ENCODE assay signal across 8 cellular contexts in the genomic region with DNA sequence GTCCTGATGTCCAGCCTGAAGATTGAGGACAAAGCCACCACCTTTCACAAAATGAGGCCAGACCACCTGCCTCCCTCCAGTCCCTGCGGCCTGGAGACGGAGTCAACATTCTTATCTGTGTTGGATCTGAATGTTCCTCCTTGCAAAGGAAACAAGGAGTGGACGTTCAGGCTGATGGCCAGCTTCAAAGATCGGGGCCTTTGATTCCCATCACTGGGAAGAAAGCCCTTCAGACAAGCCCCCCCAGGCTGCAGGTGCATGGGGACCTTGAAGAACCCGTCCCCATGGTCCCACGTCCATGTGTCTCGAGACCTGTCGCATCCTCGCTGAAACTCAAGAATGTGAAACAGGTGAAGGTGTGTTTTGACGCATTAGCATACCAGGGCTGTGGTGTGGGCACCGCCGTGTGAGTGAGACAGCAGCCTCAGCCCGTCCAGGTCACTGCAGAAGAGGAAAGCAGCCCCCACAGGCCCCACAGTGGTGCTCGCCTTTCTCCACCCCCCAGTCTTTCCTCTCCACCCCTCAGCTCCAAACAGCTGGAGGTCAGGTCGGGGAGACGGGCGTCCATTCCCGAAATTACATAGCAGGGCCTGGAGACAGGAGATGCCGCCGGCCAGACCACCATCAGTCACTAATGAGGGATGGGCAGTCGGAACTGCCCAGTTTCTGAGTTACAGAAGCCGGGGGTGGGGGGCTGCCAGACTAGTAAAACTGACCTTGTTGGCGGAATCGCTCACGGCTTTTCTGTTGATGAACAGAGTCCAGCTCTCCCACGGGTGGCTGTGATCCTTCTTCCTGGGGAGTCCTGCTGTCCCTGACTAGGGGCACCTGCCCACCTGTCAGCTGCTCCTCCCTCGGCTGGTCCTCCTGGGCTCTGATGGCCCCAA. TPM values are rescaled to one million over a fixed set of nuclear protein-coding genes. Genes with fewer than 3 reads are reported as not detected.
DNase-seq lines count a peak whose midpoint lies in the region; ATAC-seq and TF ChIP-seq lines count a peak whose summit lies in the region.

No MANE protein-coding gene starts in this region.

- H4K20me1 ChIP-seq in OCI-LY3 (ENCODE audit: insufficient read depth, low read length) (peaks cover 33% of the 10 kb centered on the region), osteoblast (ENCODE audit: insufficient read depth, low read length) (peaks cover 33% of the 10 kb centered on the region)

- H3K27ac ChIP-seq in CD4-positive, CD25-positive, alpha-beta regulatory T cell (ENCODE audit: insufficient read depth, low read length, poor library complexity, severe bottlenecking), result peak overlapping the region; percentile 92
- H3K27ac ChIP-seq in OCI-LY3 (ENCODE audit: low read length) (no peak overlapping the region), osteoblast (ENCODE audit: low read depth, low read length) (no peak overlapping the region)

- H3K27me3 ChIP-seq in CD4-positive, CD25-positive, alpha-beta regulatory T cell (ENCODE audit: control insufficient read depth, insufficient read depth, low read length), result no peaks in the 10 kb centered on the region
- H3K27me3 ChIP-seq in OCI-LY3 (ENCODE audit: low read depth, low read length), result peaks cover 13% of the 10 kb centered on the region; the same call in 1 of the 2 replicates
- no peaks in the 10 kb centered on the region for H3K27me3 ChIP-seq in osteoblast (ENCODE audit: insufficient read depth, low read length)

- H3K9ac ChIP-seq in OCI-LY3 (ENCODE audit: low read length), result peak overlapping the region; percentile 46

- H3K4me1 ChIP-seq in CD4-positive, CD25-positive, alpha-beta regulatory T cell (ENCODE audit: control insufficient read depth, insufficient read depth, low read length, poor library complexity, severe bottlenecking), result peaks cover 37% of the 10 kb centered on the region
- H3K4me1 ChIP-seq in OCI-LY3 (ENCODE audit: low read length) (peaks cover 18% of the 10 kb centered on the region), osteoblast (ENCODE audit: insufficient read depth, low read length) (peaks cover 15% of the 10 kb centered on the region)

- TF ChIP-seq CTCF in OCI-LY3 (IDR thresholded peaks at IDR 0.05; ENCODE audit: low read depth, low read length) (no peak), epithelial cell of esophagus (IDR thresholded peaks at IDR 0.05; ENCODE audit: insufficient read depth, low read depth, low read length, missing control alignments) (no peak), osteoblast (IDR thresholded peaks at IDR 0.05; ENCODE audit: extremely low read depth, low read depth, low read length) (no peak)

- H3K4me1 Mint-ChIP-seq in CD4-positive, CD25-positive, alpha-beta regulatory T cell, result peaks cover 6 to 35% (median 24%) of the 10 kb centered on the region in 4 donors

- no peak for ATAC-seq in CD4-positive, CD25-positive, alpha-beta regulatory T cell (ENCODE audit: low read depth in 2 of 2)

- no peak for DNase-seq in CD4-positive, CD25-positive, alpha-beta regulatory T cell
- DNase-seq in epithelial cell of esophagus (ENCODE audit: low read depth) (no peak), osteoblast (ENCODE audit: insufficient read length, low spot score, missing footprints) (peak; percentile 25), D341Med (ENCODE audit: low spot score) (no peak), NCI-H1417 (lab: John Stamatoyannopoulos, UW) (no peak), NCI-H2171 treated with DMSO at 0.1 percent for 48 hours (lab: John Stamatoyannopoulos, UW) (no peak)
- no peak for DNase-seq in stimulated activated CD4-positive, alpha-beta T cell treated with anti-CD3 and anti-CD28 coated beads, Interleukin-12 subunit alpha, Interleukin-12 subunit beta, amount 100 ng/mL, for 4 hours

- H3K9me3 ChIP-seq in CD4-positive, CD25-positive, alpha-beta regulatory T cell (ENCODE audit: control insufficient read depth in 2 of 2, low read length in 2 of 2), result no peaks in the 10 kb centered on the region
- H3K9me3 ChIP-seq in OCI-LY3 (ENCODE audit: insufficient read depth, low read length) (no peaks in the 10 kb centered on the region), osteoblast (ENCODE audit: low read depth, low read length) (no peaks in the 10 kb centered on the region)

- H3K4me3 ChIP-seq in CD4-positive, CD25-positive, alpha-beta regulatory T cell (ENCODE audit: low read depth, low read length), result no peak overlapping the region
- H3K4me3 ChIP-seq in OCI-LY3 (ENCODE audit: low read length) (peak overlapping the region; percentile 98), epithelial cell of esophagus (ENCODE audit: low read length) (peak overlapping the region; percentile 52), osteoblast (ENCODE audit: insufficient read depth, low read length) (peak overlapping the region; percentile 89)

- 0 out of 2 replicates have a peak overlapping the region, but pooled peaks have one; percentile 79 for H2AFZ ChIP-seq in OCI-LY3 (ENCODE audit: low read depth, low read length)
- H2AFZ ChIP-seq in osteoblast (ENCODE audit: low read length), result peak overlapping the region; percentile 95

- H3K27ac Mint-ChIP-seq in CD4-positive, CD25-positive, alpha-beta regulatory T cell, result peak overlapping the region; percentile 45 to 99 (median 94)

- H3K27me3 Mint-ChIP-seq in CD4-positive, CD25-positive, alpha-beta regulatory T cell, result peaks cover 8% of the 10 kb centered on the region

- H3K4me3 Mint-ChIP-seq in CD4-positive, CD25-positive, alpha-beta regulatory T cell, result peak overlapping the region; percentile 32 to 98 (median 95)

- no peaks in the 10 kb centered on the region for H3K9me3 Mint-ChIP-seq in CD4-positive, CD25-positive, alpha-beta regulatory T cell

- peaks cover 17% of the 10 kb centered on the region for H3K36me3 ChIP-seq in CD4-positive, CD25-positive, alpha-beta regulatory T cell (ENCODE audit: control insufficient read depth, insufficient read depth, low read length)
- H3K36me3 ChIP-seq in OCI-LY3 (replicated peaks; ENCODE audit: low read depth, low read length) (peaks cover 23% of the 10 kb centered on the region), osteoblast (ENCODE audit: insufficient read depth, low read length) (peaks cover 26% of the 10 kb centered on the region)

- H3K79me2 ChIP-seq in OCI-LY3 (ENCODE audit: low read length) (peaks cover 40% of the 10 kb centered on the region), osteoblast (ENCODE audit: insufficient read depth, low read length) (peaks cover 38% of the 10 kb centered on the region)

- H3K4me2 ChIP-seq in OCI-LY3 (ENCODE audit: low read length), result peak overlapping the region; percentile 83
- H3K4me2 ChIP-seq in osteoblast (ENCODE audit: insufficient read depth, low read length), result peak overlapping the region; percentile 88

- H3K36me3 Mint-ChIP-seq in CD4-positive, CD25-positive, alpha-beta regulatory T cell, result peaks cover 13% of the 10 kb centered on the region

RNA-seq across cellular contexts. Expression of a gene that starts 0.9 kb away (rescaled TPM):
- 333 TPM for total RNA-seq in CD4-positive, CD25-positive, alpha-beta regulatory T cell
- 10 to 100 TPM; 41.2 to 50.3 (median 48.6) TPM for polyA plus RNA-seq in CD4-positive, CD25-positive, alpha-beta regulatory T cell
- total RNA-seq in osteoblast, result 45.4 and 50.3 TPM in 2 replicates

RNA-seq across cellular contexts. Expression of a gene that starts 43.0 kb away (rescaled TPM):
- 140 TPM for total RNA-seq in CD4-positive, CD25-positive, alpha-beta regulatory T cell
- polyA plus RNA-seq in CD4-positive, CD25-positive, alpha-beta regulatory T cell, result 10 to 100 TPM; 56.3 to 76.9 (median 68.3) TPM
- total RNA-seq in osteoblast, result not detected in 2 replicates

RNA-seq across cellular contexts. Expression of a gene that starts 45.5 kb away (rescaled TPM):
- 52.5 TPM for total RNA-seq in CD4-positive, CD25-positive, alpha-beta regulatory T cell
- 1 to 10 TPM; 1.5 to 3.3 (median 2.2) TPM for polyA plus RNA-seq in CD4-positive, CD25-positive, alpha-beta regulatory T cell
- 129 and 222 TPM in 2 replicates for total RNA-seq in osteoblast

RNA-seq across cellular contexts. Expression of a gene that starts 59.2 kb away (rescaled TPM):
- 0.52 TPM for total RNA-seq in CD4-positive, CD25-positive, alpha-beta regulatory T cell
- polyA plus RNA-seq in CD4-positive, CD25-positive, alpha-beta regulatory T cell, result under 1 TPM; 0.38 to 0.91 (median 0.51) TPM
- total RNA-seq in osteoblast, result 5.8 and 11.5 TPM in 2 replicates

Comparison
In these comparisons a context has a peak if more than half of its experiments do, and no peak if none do; other contexts are left out.
1. RNA of a gene that starts 43.0 kb away (total RNA-seq): 140 TPM in CD4-positive, CD25-positive, alpha-beta regulatory T cell (single experiment); not detected in osteoblast; every median in the first group is over 100 times any median in the second.